Comparison of ENCODE assay signal across 1 cellular context in the genomic region with DNA sequence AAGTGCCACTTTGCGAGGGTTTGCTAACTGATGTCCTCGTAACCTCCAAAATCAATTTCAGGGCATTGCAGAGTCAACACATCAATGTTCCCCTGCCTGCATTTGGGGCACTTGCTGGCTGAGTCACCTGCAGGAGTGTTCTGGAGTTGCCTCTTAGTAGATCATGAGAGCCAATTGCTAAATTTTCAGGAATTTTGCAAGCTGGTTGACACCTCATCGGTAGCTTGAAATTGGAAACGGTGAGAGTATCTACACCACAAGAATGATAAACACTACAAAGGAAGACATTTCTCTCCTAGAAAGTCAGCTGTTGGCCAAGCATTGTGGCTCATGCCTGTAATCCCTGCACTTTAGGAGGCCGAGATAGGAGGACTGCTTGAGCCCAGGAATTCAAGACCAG.
TF ChIP-seq lines count a peak whose summit lies in the region.

No MANE protein-coding gene starts in this region.

TF ChIP-seq in HepG2, 621 proteins besides CTCF, POLR2A, EP300 and RAD21:
- TF ChIP-seq CBFB (CRISPR knock-in tag; IDR thresholded peaks at IDR 0.05) (no peak), NONO (IDR thresholded peaks at IDR 0.05) (no peak), NONO (CRISPR knock-in tag; conservative IDR thresholded peaks at IDR 0.05) (no peak), ZGPAT (CRISPR knock-in tag; IDR thresholded peaks at IDR 0.05) (no peak), ZNF878 (CRISPR knock-in tag; IDR thresholded peaks at IDR 0.05) (no peak), ARNTL (CRISPR knock-in tag; IDR thresholded peaks at IDR 0.05) (no peak), SRSF9 (IDR thresholded peaks at IDR 0.05; ENCODE audit: borderline replicate concordance, insufficient read depth, low read depth, low read length, poor library complexity, severe bottlenecking) (no peak), MIXL1 (CRISPR knock-in tag; IDR thresholded peaks at IDR 0.05) (no peak), USF2 (IDR thresholded peaks at IDR 0.05; ENCODE audit: low read depth, low read length) (no peak), USF2 (CRISPR knock-in tag; IDR thresholded peaks at IDR 0.05; ENCODE audit: borderline replicate concordance) (no peak), EHMT2 (IDR thresholded peaks at IDR 0.05; ENCODE audit: borderline replicate concordance, low read depth, low read length) (no peak), MEIS2 (CRISPR knock-in tag; IDR thresholded peaks at IDR 0.05) (no peak), GTF3A (CRISPR knock-in tag; conservative IDR thresholded peaks at IDR 0.05) (no peak), ZNF101 (CRISPR knock-in tag; IDR thresholded peaks at IDR 0.05; ENCODE audit: borderline replicate concordance, low read depth) (no peak), BCL6 (CRISPR knock-in tag; IDR thresholded peaks at IDR 0.05) (no peak), ZNF781 (CRISPR knock-in tag; IDR thresholded peaks at IDR 0.05; ENCODE audit: borderline replicate concordance, not compliant biosample characterization) (no peak), NR2F1 (CRISPR knock-in tag; IDR thresholded peaks at IDR 0.05) (no peak), NR2C2 (CRISPR knock-in tag; IDR thresholded peaks at IDR 0.05; ENCODE audit: borderline replicate concordance) (no peak), YEATS4 (CRISPR knock-in tag; IDR thresholded peaks at IDR 0.05; ENCODE audit: borderline replicate concordance) (no peak)
- TF ChIP-seq, protein P1, sequence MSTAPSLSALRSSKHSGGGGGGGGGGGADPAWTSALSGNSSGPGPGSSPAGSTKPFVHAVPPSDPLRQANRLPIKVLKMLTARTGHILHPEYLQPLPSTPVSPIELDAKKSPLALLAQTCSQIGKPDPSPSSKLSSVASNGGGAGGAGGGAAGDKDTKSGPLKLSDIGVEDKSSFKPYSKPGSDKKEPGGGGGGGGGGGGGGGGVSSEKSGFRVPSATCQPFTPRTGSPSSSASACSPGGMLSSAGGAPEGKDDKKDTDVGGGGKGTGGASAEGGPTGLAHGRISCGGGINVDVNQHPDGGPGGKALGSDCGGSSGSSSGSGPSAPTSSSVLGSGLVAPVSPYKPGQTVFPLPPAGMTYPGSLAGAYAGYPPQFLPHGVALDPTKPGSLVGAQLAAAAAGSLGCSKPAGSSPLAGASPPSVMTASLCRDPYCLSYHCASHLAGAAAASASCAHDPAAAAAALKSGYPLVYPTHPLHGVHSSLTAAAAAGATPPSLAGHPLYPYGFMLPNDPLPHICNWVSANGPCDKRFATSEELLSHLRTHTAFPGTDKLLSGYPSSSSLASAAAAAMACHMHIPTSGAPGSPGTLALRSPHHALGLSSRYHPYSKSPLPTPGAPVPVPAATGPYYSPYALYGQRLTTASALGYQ (CRISPR knock-in tag; IDR thresholded peaks at IDR 0.05) = no peak
